ENCODE assay signal across 9 cellular contexts in genomic region chr1:117656202-117656641, GRCh38. TPM values are rescaled to one million over a fixed set of nuclear protein-coding genes. Genes with fewer than 3 reads are reported as not detected.
DNase-seq lines count a peak whose midpoint lies in the region; FAIRE-seq and TF ChIP-seq lines count a peak whose summit lies in the region.
"Had no signal": no experiment of that assay in that cellular context is flagged by ENCODE, and none has a peak within 500 bp of the region (broad histone marks: within the 10 kb centered on the region; RNA-seq: fewer than 3 reads in every experiment).

No MANE protein-coding gene starts in this region.

- no peak overlapping the region for H3K4me2 ChIP-seq in mammary epithelial cell (ENCODE audit: insufficient read depth, low read depth, low read length)
- H3K4me2 ChIP-seq in OCI-LY3 (ENCODE audit: low read length), result peak overlapping the region; percentile 84

- POLR2A ChIA-PET in MCF 10A (lab: Yijun Ruan, JAX), result interaction anchor here (1.3 kb wide), 1 partner anchor 98 kb away, joined by 3 read pairs; no protein-coding TSS in a partner anchor
- POLR2A ChIA-PET in A673 (lab: Charles Lee; ENCODE audit: low non-redundant PET), result no interaction called here

- H3K4me1 Mint-ChIP-seq in MCF 10A (ENCODE audit: insufficient read depth, unreplicated experiment), result peaks cover 23% of the 10 kb centered on the region

- WGBS in mammary epithelial cell (ENCODE audit: low coverage, missing lambda C conversion rate), result 97% methylated on average over 9 of the region's 10 CpGs

- intact Hi-C loops in mammary epithelial cell (cut with micrococcal nuclease) (no loop called here), MCF 10A (cut with micrococcal nuclease) (no loop called here), A673 (cut with micrococcal nuclease; ENCODE audit: unreplicated experiment) (loop anchor here (2.0 kb wide), 1 partner anchor 19 kb away; no protein-coding TSS in a partner anchor), kidney (cut with DNase I) (no loop called here)

- no peaks in the 10 kb centered on the region for H3K36me3 Mint-ChIP-seq in MCF 10A (ENCODE audit: insufficient read depth, unreplicated experiment)

- in situ Hi-C loops in mammary epithelial cell (cut with MboI; ENCODE audit: low sequenced_read_pairs in 2 of 2), result no loop called here

- dilution Hi-C loops in mammary epithelial cell (cut with HindIII; ENCODE audit: low sequenced_read_pairs), result no loop called here

- H3K79me2 ChIP-seq in mammary epithelial cell (ENCODE audit: insufficient read depth, low read length) (no peaks in the 10 kb centered on the region), OCI-LY3 (ENCODE audit: low read length) (no peaks in the 10 kb centered on the region)

- no peak overlapping the region for H3K4me3 Mint-ChIP-seq in MCF 10A (ENCODE audit: unreplicated experiment)

- no peaks in the 10 kb centered on the region for H3K36me3 ChIP-seq in mammary epithelial cell (ENCODE audit: insufficient read depth, low read length)
- no peaks in the 10 kb centered on the region for H3K36me3 ChIP-seq in OCI-LY3 (replicated peaks; ENCODE audit: low read depth, low read length)
- H3K36me3 ChIP-seq in A673 (ENCODE audit: insufficient read depth, low read length, poor library complexity, severe bottlenecking), result no peaks in the 10 kb centered on the region
- no peaks in the 10 kb centered on the region for H3K36me3 ChIP-seq in kidney (ENCODE audit: control insufficient read depth in 1 of 2, insufficient read depth in 2 of 2, low read length in 2 of 2)

- H4K20me1 ChIP-seq in mammary epithelial cell (ENCODE audit: insufficient read depth, low read length) (no peaks in the 10 kb centered on the region), OCI-LY3 (ENCODE audit: insufficient read depth, low read length) (no peaks in the 10 kb centered on the region)

- H3K27me3 ChIP-seq in mammary epithelial cell (ENCODE audit: insufficient read depth, low read length), result no peaks in the 10 kb centered on the region
- H3K27me3 ChIP-seq in OCI-LY3 (ENCODE audit: low read depth, low read length), result peaks cover 7% of the 10 kb centered on the region; the same call in 1 of the 2 replicates
- no peaks in the 10 kb centered on the region for H3K27me3 ChIP-seq in A673 (replicated peaks; ENCODE audit: insufficient read depth, low read depth, low read length, poor library complexity)

- H3K9me3 Mint-ChIP-seq in MCF 10A (ENCODE audit: unreplicated experiment), result no peaks in the 10 kb centered on the region

- TF ChIP-seq CTCF in mammary epithelial cell (conservative IDR thresholded peaks at IDR 0.05 in 1 of 2, IDR thresholded peaks at IDR 0.05 in 1 of 2; ENCODE audit: extremely low read depth in 1 of 2, insufficient read depth in 1 of 2, low read depth in 1 of 2, low read length in 2 of 2) (no peak), MCF 10A (IDR thresholded peaks at IDR 0.05; ENCODE audit: unreplicated experiment) (no peak), OCI-LY3 (IDR thresholded peaks at IDR 0.05; ENCODE audit: low read depth, low read length) (no peak), A673 (conservative IDR thresholded peaks at IDR 0.05; ENCODE audit: low read depth, low read length) (no peak), kidney (IDR thresholded peaks at IDR 0.05; ENCODE audit: borderline replicate concordance, extremely low read depth, insufficient read depth) (no peak)

- H2AFZ ChIP-seq in mammary epithelial cell (ENCODE audit: low read depth, low read length), result peak overlapping the region; percentile 4
- H2AFZ ChIP-seq in OCI-LY3 (ENCODE audit: low read depth, low read length), result peak overlapping the region; percentile 62

- H3K4me3 ChIP-seq in mammary epithelial cell (replicated peaks in 1 of 3; ENCODE audit: insufficient read depth in 1 of 3, low read depth in 2 of 3, low read length in 3 of 3), result no peak overlapping the region
- peak overlapping the region; percentile 33 for H3K4me3 ChIP-seq in OCI-LY3 (ENCODE audit: low read length)
- no peak overlapping the region for H3K4me3 ChIP-seq in A673 (ENCODE audit: low read depth, low read length, poor library complexity, severe bottlenecking)
- no peak overlapping the region for H3K4me3 ChIP-seq in kidney (ENCODE audit: low read length in 2 of 2)

- CTCF ChIA-PET in mammary epithelial cell (lab: Charles Lee; ENCODE audit: low non-redundant PET) (no interaction called here), MCF 10A (lab: Yijun Ruan, JAX) (interaction anchor here (0.6 to 3.3 kb wide), 5 partner anchors 98 to 588 kb away, joined by 3 to 16 read pairs (median 14); no protein-coding TSS in a partner anchor), A673 (lab: Charles Lee) (no interaction called here)

- H3K27me3 Mint-ChIP-seq in MCF 10A (ENCODE audit: insufficient read depth, unreplicated experiment), result no peaks in the 10 kb centered on the region

- H3K4me1 ChIP-seq in mammary epithelial cell (ENCODE audit: insufficient read depth, low read length) (peaks cover 10% of the 10 kb centered on the region), OCI-LY3 (ENCODE audit: low read length) (peaks cover 74% of the 10 kb centered on the region), A673 (ENCODE audit: insufficient read depth, low read length, poor library complexity, severe bottlenecking) (no peaks in the 10 kb centered on the region), kidney (ENCODE audit: control insufficient read depth in 1 of 2, insufficient read depth in 1 of 2, low read depth in 1 of 2, low read length in 2 of 2) (no peaks in the 10 kb centered on the region)

- no TSS peak for BruUV-seq in mammary epithelial cell (replicated peaks; lab: Mats Ljungman, UMichigan)
- no TSS peak for BruUV-seq in MCF 10A (replicated peaks; lab: Mats Ljungman, UMichigan)
- BruUV-seq in A673 (replicated peaks; lab: Mats Ljungman, UMichigan), result no TSS peak

- H3K9ac ChIP-seq in mammary epithelial cell (ENCODE audit: insufficient read depth, low read length), result no peak overlapping the region
- peak overlapping the region; percentile 57; the same call in 1 of the 2 replicates for H3K9ac ChIP-seq in OCI-LY3 (ENCODE audit: low read length)
- no peak overlapping the region for H3K9ac ChIP-seq in kidney (ENCODE audit: low read length in 2 of 2)

- H3K9me3 ChIP-seq in mammary epithelial cell (replicated peaks; ENCODE audit: insufficient read depth, low read length) (no peaks in the 10 kb centered on the region), OCI-LY3 (ENCODE audit: insufficient read depth, low read length) (no peaks in the 10 kb centered on the region), A673 (ENCODE audit: low read depth, low read length, poor library complexity, severe bottlenecking) (no peaks in the 10 kb centered on the region), kidney (ENCODE audit: control insufficient read depth in 1 of 2, low read length in 2 of 2) (no peaks in the 10 kb centered on the region)

- H3K27ac ChIP-seq in mammary epithelial cell (ENCODE audit: insufficient read depth, low read depth, low read length) (no peak overlapping the region), OCI-LY3 (ENCODE audit: low read length) (peak overlapping the region; percentile 13; the same call in 1 of the 2 replicates), A673 (ENCODE audit: low read depth, low read length, poor library complexity, severe bottlenecking) (no peak overlapping the region), kidney (ENCODE audit: low read depth in 2 of 2, low read length in 2 of 2) (no peak overlapping the region)

- H3K27ac Mint-ChIP-seq in MCF 10A (ENCODE audit: low read depth, unreplicated experiment), result no peak overlapping the region

- no peak for DNase-seq in mammary epithelial cell
- DNase-seq in MCF 10A (ENCODE audit: unreplicated experiment), result no peak
- DNase-seq in activated naive CD4-positive, alpha-beta T cell treated with anti-CD3 and anti-CD28 coated beads, Interleukin-2, amount 50 U/mL, for 16 hours, result peak; percentile 70
- DNase-seq in stimulated activated CD4-positive, alpha-beta T cell treated with anti-CD3 and anti-CD28 coated beads, Interleukin-4, amount 100 ng/mL, for 48 hours (ENCODE audit: low read depth in 2 of 2), result peak; percentile 54 to 70
- DNase-seq in A673 (ENCODE audit: low spot score), result no peak
- no peak for DNase-seq in COLO668 (lab: John Stamatoyannopoulos, UW; ENCODE audit: unreplicated experiment)
- no peak for DNase-seq in kidney

- no peak for FAIRE-seq in kidney (lab: Jason Lieb, UNC)
- FAIRE-seq: A204.1 had no signal

RNA-seq across cellular contexts. Expression of gene TENT5C, which starts 50.4 kb away (rescaled TPM):
- total RNA-seq in mammary epithelial cell (under 1 TPM; 0.17 to 0.35 TPM), MCF 10A (2022) (0.05 TPM in 1 of 2 replicates, not detected in the other), A673 (2021) (0.90 and 1.1 TPM in 2 replicates), kidney (22.2 TPM)
- polyA plus RNA-seq in mammary epithelial cell (0.11 TPM), kidney (ENCODE audit: insufficient read depth, low read depth, low replicate concordance) (6.1 TPM)
- polyA minus RNA-seq in mammary epithelial cell, result not detected

Comparison
In these comparisons a context has a peak if more than half of its experiments do, and no peak if none do; other contexts are left out.
1. DNase-seq: peak in activated naive CD4-positive, alpha-beta T cell treated with anti-CD3 and anti-CD28 coated beads, Interleukin-2, amount 50 U/mL, for 16 hours (single experiment) and stimulated activated CD4-positive, alpha-beta T cell treated with anti-CD3 and anti-CD28 coated beads, Interleukin-4, amount 100 ng/mL, for 48 hours (2 of 2); none in mammary epithelial cell (single experiment), MCF 10A (single experiment), A673 (single experiment), COLO668 (single experiment) and kidney (single experiment).
2. RNA of gene TENT5C, which starts 50.4 kb away (total RNA-seq): 22.2 TPM in kidney (single experiment); 0.90 to 1.1 TPM in A673, 0.17 to 0.35 TPM in mammary epithelial cell and 0.05 TPM in MCF 10A; every median in the first group is over 10 times any median in the second.